3 cellular contexts compared by ENCODE assay signal in genomic region chr1:233158322-233158721, GRCh38.
"Had no signal": no experiment of that assay in that cellular context is flagged by ENCODE, and none has a peak within 500 bp of the region (broad histone marks: within the 10 kb centered on the region; RNA-seq: fewer than 3 reads in every experiment).

No MANE protein-coding gene starts in this region.

- ATAC-seq: GM12878 had no signal

- DNase-seq: GDM1, GF-D8 had no signal

- H3K4me3 ChIP-seq: GM12878 had no signal
